8 cellular contexts compared by ENCODE assay signal in the genomic region with DNA sequence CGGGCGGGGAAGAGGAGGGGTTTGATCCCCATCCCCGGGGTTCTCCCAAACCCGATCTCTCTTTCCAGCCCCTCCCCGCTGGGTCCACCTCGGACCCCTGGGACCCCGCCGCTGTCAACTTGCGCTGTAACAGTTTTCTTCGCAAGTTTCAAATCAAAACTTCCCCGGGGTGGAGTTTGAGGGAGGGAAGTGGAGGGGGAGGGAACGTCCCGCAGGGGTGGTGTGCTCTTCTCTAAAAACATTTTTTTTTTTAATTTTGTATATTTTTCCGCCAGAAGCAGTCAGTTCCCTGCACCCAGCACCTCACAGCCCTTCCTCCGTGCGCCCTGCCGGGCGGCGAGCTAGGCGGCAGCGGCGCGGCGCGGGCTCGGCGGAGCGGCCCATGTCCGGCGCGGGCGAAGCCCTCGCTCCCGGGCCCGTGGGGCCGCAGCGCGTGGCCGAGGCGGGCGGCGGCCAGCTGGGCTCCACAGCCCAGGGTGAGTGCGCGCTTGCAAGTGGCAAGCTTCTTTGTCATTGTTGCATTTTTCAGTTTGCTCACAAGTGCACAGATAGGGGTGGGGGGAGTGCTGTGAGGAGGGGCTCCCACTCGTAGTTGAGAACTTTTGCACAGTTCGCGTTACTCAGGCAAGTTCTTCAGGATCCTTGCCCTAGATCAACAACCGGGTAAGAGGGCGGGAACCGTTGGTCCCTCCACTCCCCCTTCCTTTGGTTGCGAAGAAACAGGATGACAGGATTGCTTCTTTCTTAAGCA. TPM values are rescaled to one million over a fixed set of nuclear protein-coding genes. Genes with fewer than 3 reads are reported as not detected.
A peak's percentile ranks its signal among the peaks of the same experiment; 100 is the strongest.
DNase-seq lines count a peak whose midpoint lies in the region; ATAC-seq and TF ChIP-seq lines count a peak whose summit lies in the region.

No MANE protein-coding gene starts in this region.

- no peaks in the 10 kb centered on the region for H3K4me1 ChIP-seq in body of pancreas

- WGBS in body of pancreas, 2 donors: 0% methylated on average over 32 to 51 of the region's 51 CpGs

- H3K9me3 ChIP-seq in body of pancreas: no peaks in the 10 kb centered on the region

- H3K36me3 ChIP-seq in body of pancreas (replicated peaks in 1 of 2; ENCODE audit: insufficient read depth in 1 of 2, low read depth in 2 of 2): no peaks in the 10 kb centered on the region

- in situ Hi-C loops in G401 (cut with HindIII; ENCODE audit: low sequenced_read_pairs): no loop called here

- DNase-seq in CD1c-positive myeloid dendritic cell (ENCODE audit: extremely low spot score) (peak; percentile 68), T-helper 1 cell (peak; percentile 20 to 86 (median 56)), body of pancreas (peak; percentile 29 to 49 (median 36)), iris pigment epithelial cell (ENCODE audit: low read depth) (peak; percentile 80), G401 (ENCODE audit: low spot score) (no peak)
- peak; percentile 22 to 27 for DNase-seq in stimulated activated CD4-positive, alpha-beta T cell treated with anti-CD3 and anti-CD28 coated beads, Interleukin-15, amount 100 ng/mL, for 48 hours (ENCODE audit: low read depth in 2 of 2)

- peak overlapping the region; percentile 37 to 81 for H3K4me3 ChIP-seq in body of pancreas

- intact Hi-C loops in body of pancreas (cut with DNase I): no loop called here

- ATAC-seq in GM19438 (IDR thresholded peaks at IDR 0.05; ENCODE audit: low read depth, unreplicated experiment) (peak; percentile 30), HG03460 (IDR thresholded peaks at IDR 0.05; ENCODE audit: unreplicated experiment) (peak; percentile 31), body of pancreas (peak; percentile 71)

- peak overlapping the region; percentile 78 to 83 (median 80) for H3K27ac ChIP-seq in body of pancreas

- TF ChIP-seq CTCF in body of pancreas (IDR thresholded peaks at IDR 0.05): no peak

- no peak for TF ChIP-seq POLR2A in body of pancreas (IDR thresholded peaks at IDR 0.05)

- H3K27me3 ChIP-seq in body of pancreas: no peaks in the 10 kb centered on the region

RNA-seq across cellular contexts. Expression of a gene that starts 0.9 kb away (rescaled TPM):
- 10 to 100 TPM; 12.5 to 35.3 TPM for total RNA-seq in body of pancreas
- 0.06 TPM in 1 of 2 replicates, not detected in the other for total RNA-seq in G401 (2014; rRNA removed; shearing (Covaris generic))

Comparison
In these comparisons a context has a peak if more than half of its experiments do, and no peak if none do; other contexts are left out.
1. RNA of a gene that starts 0.9 kb away (total RNA-seq): 12.5 to 35.3 TPM in body of pancreas; 0.06 TPM in G401; every median in the first group is over 10 times any median in the second.
2. Peak in every context shown above with its lines, with median percentiles within 50 percentile points of each other: ATAC-seq.